Comparison of ENCODE assay signal across 21 cellular contexts in the genomic region with DNA sequence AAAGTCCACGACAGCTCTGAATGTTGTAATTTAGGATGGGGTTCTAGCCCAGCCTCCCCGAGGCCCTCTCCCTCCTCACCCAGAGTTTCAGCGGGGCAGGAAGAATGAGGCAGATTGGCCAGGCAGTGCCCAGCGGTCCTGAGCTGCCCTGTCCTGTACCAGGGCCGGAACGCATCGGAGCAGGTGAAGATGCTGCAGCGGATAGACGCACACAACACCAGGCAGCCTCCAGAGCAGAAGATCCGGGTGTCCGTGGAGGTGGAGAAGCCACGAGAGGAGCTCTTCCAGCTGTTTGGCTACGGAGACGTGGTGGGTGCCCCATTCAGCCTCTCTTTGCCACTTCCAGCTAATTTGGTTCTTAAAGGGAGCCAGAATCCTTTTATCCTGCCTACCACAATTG. TPM values are rescaled to one million over a fixed set of nuclear protein-coding genes. Genes with fewer than 3 reads are reported as not detected.
"Had no signal": no experiment of that assay in that cellular context is flagged by ENCODE, and none has a peak within 500 bp of the region (broad histone marks: within the 10 kb centered on the region; RNA-seq: fewer than 3 reads in every experiment).

No MANE protein-coding gene starts in this region.

- H3K9me3 ChIP-seq: MG63, SJSA1 had no signal

- DNase-seq: Karpas-422, KBM-7, MG63, NCI-H1092, NCI-H1105 treated with DMSO at 0.1 percent for 48 hours, NCI-H1417 treated with DMSO at 0.1 percent for 48 hours, NCI-H146, NCI-H1694 treated with DMSO at 0.1 percent for 48 hours, NCI-H1930, NCI-H2081, NCI-H2107, NCI-H2227 treated with DMSO at 0.1 percent for 48 hours, NCI-H524, NCI-H69, NCI-H774, Right ventricle myocardium superior, RPMI8226, SIG-M5 had no signal

- H3K4me3 ChIP-seq: MG63, SJSA1, SK-N-MC had no signal

- H3K27me3 ChIP-seq: MG63, SJSA1 had no signal

- H3K27ac ChIP-seq: HL-60, SJSA1 had no signal

- H3K36me3 ChIP-seq: MG63, SJSA1 had no signal

RNA-seq across cellular contexts. Expression of a gene that starts 26.3 kb away (rescaled TPM):
- total RNA-seq: SJSA1 had no signal
